ENCODE assay signal across 17 cellular contexts in the genomic region with DNA sequence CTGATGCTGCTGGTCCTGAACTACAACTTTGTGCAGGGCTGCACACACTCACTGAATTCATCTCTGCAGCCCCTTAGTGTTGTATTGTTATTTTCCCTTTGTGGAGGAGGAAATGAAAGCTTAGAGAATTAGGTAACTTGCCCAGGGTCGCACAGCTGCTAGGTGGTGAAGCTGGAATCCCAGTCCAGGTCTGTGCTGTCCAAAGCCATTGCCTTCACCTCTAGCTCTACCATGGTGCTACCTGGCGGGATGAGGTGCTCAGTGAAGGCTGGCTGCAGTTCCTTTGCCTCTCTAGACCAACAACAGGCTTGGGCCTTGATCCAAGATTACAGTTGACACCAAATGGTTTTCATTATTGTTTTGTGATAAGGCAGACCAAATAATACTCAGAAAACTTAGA.
A peak's percentile ranks its signal among the peaks of the same experiment; 100 is the strongest.
DNase-seq lines count a peak whose midpoint lies in the region; ATAC-seq and TF ChIP-seq lines count a peak whose summit lies in the region.
"Had no signal": no experiment of that assay in that cellular context is flagged by ENCODE, and none has a peak within 500 bp of the region (broad histone marks: within the 10 kb centered on the region; RNA-seq: fewer than 3 reads in every experiment).

No MANE protein-coding gene starts in this region.

- intact Hi-C loops in ascending aorta (cut with DNase I) (loop anchor here (1.0 kb wide), 1 partner anchor 31 kb away; no protein-coding TSS in a partner anchor), mammary epithelial cell (cut with micrococcal nuclease) (no loop called here)

- H3K27ac ChIP-seq in SK-N-SH (ENCODE audit: low read depth in 2 of 2, low read length in 1 of 2) (no peak overlapping the region), ascending aorta (peak overlapping the region; percentile 50 to 53), mammary epithelial cell (ENCODE audit: insufficient read depth, low read depth, low read length) (no peak overlapping the region)
- H3K27ac ChIP-seq: KMS-11 had no signal

- no peak overlapping the region for H3K9ac ChIP-seq in SK-N-SH
- H3K9ac ChIP-seq in mammary epithelial cell (ENCODE audit: insufficient read depth, low read length) = no peak overlapping the region
- H3K9ac ChIP-seq: KMS-11 had no signal

- H3K4me1 ChIP-seq in SK-N-SH (ENCODE audit: control insufficient read depth in 1 of 2, insufficient read depth in 2 of 2, low read depth in 1 of 2, low read length in 1 of 2) (peaks cover 18 to 29% of the 10 kb centered on the region in 2 experiments; a peak in 2 of 4 replicates), ascending aorta (peaks cover 11 to 33% of the 10 kb centered on the region in 2 donors), mammary epithelial cell (ENCODE audit: insufficient read depth, low read length) (peaks cover 6% of the 10 kb centered on the region)

- H3K79me2 ChIP-seq in SK-N-SH (ENCODE audit: insufficient read depth) = no peaks in the 10 kb centered on the region
- H3K79me2 ChIP-seq in mammary epithelial cell (ENCODE audit: insufficient read depth, low read length) = no peaks in the 10 kb centered on the region

- H3K4me3 ChIP-seq in SK-N-SH (ENCODE audit: low read depth in 2 of 2, low read length in 1 of 2) (no peak overlapping the region), ascending aorta (no peak overlapping the region), mammary epithelial cell (replicated peaks in 1 of 3; ENCODE audit: insufficient read depth in 1 of 3, low read depth in 2 of 3, low read length in 3 of 3) (no peak overlapping the region)

- no peaks in the 10 kb centered on the region for H3K9me2 ChIP-seq in SK-N-SH

- in situ Hi-C loops in mammary epithelial cell (cut with MboI; ENCODE audit: low sequenced_read_pairs in 2 of 2) = no loop called here

- BruUV-seq in mammary epithelial cell (replicated peaks; lab: Mats Ljungman, UMichigan) = no TSS peak

- TF ChIP-seq RAD21 in SK-N-SH (IDR thresholded peaks at IDR 0.05; ENCODE audit: low read length) = no peak

- H4K20me1 ChIP-seq in SK-N-SH (ENCODE audit: insufficient read depth) (no peaks in the 10 kb centered on the region), mammary epithelial cell (ENCODE audit: insufficient read depth, low read length) (no peaks in the 10 kb centered on the region)

- no peak for ATAC-seq in SK-N-SH treated with all-trans-retinoic acid at 6 μM for 48 hours
- ATAC-seq: Panc1, Right ventricle myocardium inferior had no signal

- 76% methylated on average over 2 of the region's 2 CpGs for WGBS in SK-N-SH (ENCODE audit: low lambda C conversion rate)
- 90% methylated on average over 2 of the region's 2 CpGs for WGBS in mammary epithelial cell (ENCODE audit: low coverage, missing lambda C conversion rate)

- dilution Hi-C loops in mammary epithelial cell (cut with HindIII; ENCODE audit: low sequenced_read_pairs) = no loop called here

- TF ChIP-seq CTCF in SK-N-SH (IDR thresholded peaks at IDR 0.05) (no peak), ascending aorta (IDR thresholded peaks at IDR 0.05) (no peak), mammary epithelial cell (conservative IDR thresholded peaks at IDR 0.05 in 1 of 2, IDR thresholded peaks at IDR 0.05 in 1 of 2; ENCODE audit: extremely low read depth in 1 of 2, insufficient read depth in 1 of 2, low read depth in 1 of 2, low read length in 2 of 2) (no peak)

- H3K36me3 ChIP-seq in SK-N-SH (replicated peaks in 1 of 2; ENCODE audit: control insufficient read depth in 1 of 2, insufficient read depth in 2 of 2, low read length in 1 of 2) = no peaks in the 10 kb centered on the region
- no peaks in the 10 kb centered on the region for H3K36me3 ChIP-seq in ascending aorta
- H3K36me3 ChIP-seq in mammary epithelial cell (ENCODE audit: insufficient read depth, low read length) = no peaks in the 10 kb centered on the region

- no peak for TF ChIP-seq EP300 in SK-N-SH (IDR thresholded peaks at IDR 0.05; ENCODE audit: borderline replicate concordance in 1 of 2, low read depth in 1 of 2, low read length in 1 of 2)

- H3K27me3 ChIP-seq in SK-N-SH (ENCODE audit: insufficient read depth) (no peaks in the 10 kb centered on the region), ascending aorta (no peaks in the 10 kb centered on the region), mammary epithelial cell (ENCODE audit: insufficient read depth, low read length) (no peaks in the 10 kb centered on the region)

- no peaks in the 10 kb centered on the region for H3K9me3 ChIP-seq in SK-N-SH
- H3K9me3 ChIP-seq in ascending aorta = no peaks in the 10 kb centered on the region
- no peaks in the 10 kb centered on the region for H3K9me3 ChIP-seq in mammary epithelial cell (replicated peaks; ENCODE audit: insufficient read depth, low read length)

- no peak overlapping the region for H3K4me2 ChIP-seq in SK-N-SH
- H3K4me2 ChIP-seq in mammary epithelial cell (ENCODE audit: insufficient read depth, low read depth, low read length) = no peak overlapping the region
- H3K4me2 ChIP-seq: KMS-11 had no signal

- no peaks in the 10 kb centered on the region for H3F3A ChIP-seq in SK-N-SH (replicated peaks; ENCODE audit: insufficient read depth)

- POLR2A ChIA-PET in SK-N-SH (lab: Yijun Ruan, JAX) = no interaction called here

- H2AFZ ChIP-seq in SK-N-SH (ENCODE audit: low read depth) (no peak overlapping the region), mammary epithelial cell (ENCODE audit: low read depth, low read length) (no peak overlapping the region)

- DNase-seq in SK-N-SH (no peak), ascending aorta (ENCODE audit: low spot score in 2 of 2) (peak in 1 of 2 donors; percentile 44), mesenteric fat pad (ENCODE audit: low spot score) (peak; percentile 69), ureter (ENCODE audit: low spot score) (peak; percentile 4), mammary epithelial cell (no peak), retina (no peak), LoVo (ENCODE audit: low spot score) (no peak)
- DNase-seq: COR-L47, DMS53, H7, MM.1S, NCI-H2029 treated with DMSO at 0.1 percent for 48 hours, NCI-H2227 treated with DMSO at 0.1 percent for 48 hours had no signal

- CTCF ChIA-PET in SK-N-SH (lab: Yijun Ruan, JAX) = interaction anchor here (1.0 to 3.0 kb wide), 7 partner anchors 8 to 273 kb away, joined by 3 to 11 read pairs (median 3); no protein-coding TSS in a partner anchor
- CTCF ChIA-PET in mammary epithelial cell (lab: Charles Lee; ENCODE audit: low non-redundant PET) = no interaction called here

TF ChIP-seq in SK-N-SH, 30 proteins besides CTCF, POLR2A, EP300 and RAD21:
- TF ChIP-seq TCF12 (IDR thresholded peaks at IDR 0.05) = peak; percentile 26; the same call in 1 of the 2 replicates
- no peak for TF ChIP-seq RCOR1 (IDR thresholded peaks at IDR 0.05; ENCODE audit: low read length)

TF ChIP-seq in SK-N-SH treated with all-trans-retinoic acid at 6 μM for 48 hours, 23 proteins besides CTCF, POLR2A, EP300 and RAD21:
- no peak for TF ChIP-seq ZFP30 (CRISPR knock-in tag; IDR thresholded peaks at IDR 0.05)
- TF ChIP-seq PATZ1 (CRISPR knock-in tag; IDR thresholded peaks at IDR 0.05; ENCODE audit: borderline replicate concordance) = no peak

Comparison
In these comparisons a context has a peak if more than half of its experiments do, and no peak if none do; other contexts are left out.
1. DNase-seq: peak in mesenteric fat pad (single experiment) and ureter (single experiment); none in SK-N-SH (single experiment), mammary epithelial cell (single experiment), retina (single experiment) and LoVo (single experiment).
2. H3K27ac ChIP-seq: peak in ascending aorta (2 of 2); none in SK-N-SH (0 of 2) and mammary epithelial cell (single experiment).